ENCODE assay signal across 1 cellular context in the genomic region with DNA sequence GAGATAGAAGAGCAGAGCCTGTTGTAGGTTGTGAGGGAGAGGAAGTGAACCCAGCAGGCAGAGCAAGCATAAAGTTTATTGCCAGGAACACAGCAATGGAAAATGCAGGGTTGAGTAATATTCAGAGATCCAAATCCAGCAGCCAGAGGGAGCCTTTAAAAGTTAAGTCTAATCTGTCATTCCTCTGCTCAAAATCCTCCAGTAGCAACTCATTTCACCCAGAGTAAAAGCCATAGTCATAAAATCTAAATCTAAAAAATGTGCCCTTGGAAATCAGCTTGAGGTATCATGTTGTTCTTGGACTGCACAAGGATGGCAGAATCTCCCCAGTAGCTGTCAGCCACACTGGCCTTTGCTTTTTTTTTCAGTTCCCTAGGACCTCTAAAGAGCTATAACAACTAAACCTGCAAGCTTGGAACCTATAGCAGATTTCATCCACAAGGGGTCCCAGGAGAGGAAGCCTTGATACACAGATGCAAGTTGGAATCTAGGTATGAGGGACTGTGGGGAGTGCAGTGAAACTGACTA.
TF ChIP-seq lines count a peak whose summit lies in the region.

No MANE protein-coding gene starts in this region.

TF ChIP-seq in HepG2, 621 proteins besides CTCF, POLR2A, EP300 and RAD21 (continued from another document and continues in another):
- TF ChIP-seq, protein P1, sequence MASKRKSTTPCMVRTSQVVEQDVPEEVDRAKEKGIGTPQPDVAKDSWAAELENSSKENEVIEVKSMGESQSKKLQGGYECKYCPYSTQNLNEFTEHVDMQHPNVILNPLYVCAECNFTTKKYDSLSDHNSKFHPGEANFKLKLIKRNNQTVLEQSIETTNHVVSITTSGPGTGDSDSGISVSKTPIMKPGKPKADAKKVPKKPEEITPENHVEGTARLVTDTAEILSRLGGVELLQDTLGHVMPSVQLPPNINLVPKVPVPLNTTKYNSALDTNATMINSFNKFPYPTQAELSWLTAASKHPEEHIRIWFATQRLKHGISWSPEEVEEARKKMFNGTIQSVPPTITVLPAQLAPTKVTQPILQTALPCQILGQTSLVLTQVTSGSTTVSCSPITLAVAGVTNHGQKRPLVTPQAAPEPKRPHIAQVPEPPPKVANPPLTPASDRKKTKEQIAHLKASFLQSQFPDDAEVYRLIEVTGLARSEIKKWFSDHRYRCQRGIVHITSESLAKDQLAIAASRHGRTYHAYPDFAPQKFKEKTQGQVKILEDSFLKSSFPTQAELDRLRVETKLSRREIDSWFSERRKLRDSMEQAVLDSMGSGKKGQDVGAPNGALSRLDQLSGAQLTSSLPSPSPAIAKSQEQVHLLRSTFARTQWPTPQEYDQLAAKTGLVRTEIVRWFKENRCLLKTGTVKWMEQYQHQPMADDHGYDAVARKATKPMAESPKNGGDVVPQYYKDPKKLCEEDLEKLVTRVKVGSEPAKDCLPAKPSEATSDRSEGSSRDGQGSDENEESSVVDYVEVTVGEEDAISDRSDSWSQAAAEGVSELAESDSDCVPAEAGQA (IDR thresholded peaks at IDR 0.05; ENCODE audit: low read depth), result no peak
- TF ChIP-seq, protein P1 (CRISPR knock-in tag; IDR thresholded peaks at IDR 0.05; ENCODE audit: borderline replicate concordance), result no peak
- TF ChIP-seq MED13 (CRISPR knock-in tag; IDR thresholded peaks at IDR 0.05) (no peak), BCL6 (CRISPR knock-in tag; IDR thresholded peaks at IDR 0.05) (0 out of 2 replicates have a peak, but pooled peaks have one; percentile 18), TRIM24 (CRISPR knock-in tag; IDR thresholded peaks at IDR 0.05) (no peak), BHLHE40 (IDR thresholded peaks at IDR 0.05; ENCODE audit: low read length) (no peak), ZNF577 (CRISPR knock-in tag; IDR thresholded peaks at IDR 0.05; ENCODE audit: borderline replicate concordance, low read depth) (no peak), SAP130 (CRISPR knock-in tag; IDR thresholded peaks at IDR 0.05; ENCODE audit: low read depth) (peak; percentile 52), ZBTB20 (CRISPR knock-in tag; IDR thresholded peaks at IDR 0.05; ENCODE audit: borderline replicate concordance, low read depth) (no peak), KAT7 (CRISPR knock-in tag; IDR thresholded peaks at IDR 0.05; ENCODE audit: borderline replicate concordance) (no peak), NFE2L1 (CRISPR knock-in tag; IDR thresholded peaks at IDR 0.05; ENCODE audit: borderline replicate concordance) (no peak), HOXA3 (CRISPR knock-in tag; IDR thresholded peaks at IDR 0.05) (no peak), ATM (IDR thresholded peaks at IDR 0.05; ENCODE audit: borderline replicate concordance) (no peak), ZNF792 (CRISPR knock-in tag; IDR thresholded peaks at IDR 0.05) (no peak), ZNF143 (CRISPR knock-in tag; IDR thresholded peaks at IDR 0.05) (no peak), HNF4A (CRISPR knock-in tag; IDR thresholded peaks at IDR 0.05) (no peak), FIP1L1 (IDR thresholded peaks at IDR 0.05; ENCODE audit: borderline replicate concordance, insufficient read depth, low read depth, low read length) (no peak), AGO2 (optimal IDR thresholded peaks at IDR 0.05; ENCODE audit: low read depth, low read length) (no peak), AKAP8 (CRISPR knock-in tag; IDR thresholded peaks at IDR 0.05) (no peak), ZNF83 (CRISPR knock-in tag; IDR thresholded peaks at IDR 0.05; ENCODE audit: borderline replicate concordance) (no peak)
- TF ChIP-seq, protein P2, sequence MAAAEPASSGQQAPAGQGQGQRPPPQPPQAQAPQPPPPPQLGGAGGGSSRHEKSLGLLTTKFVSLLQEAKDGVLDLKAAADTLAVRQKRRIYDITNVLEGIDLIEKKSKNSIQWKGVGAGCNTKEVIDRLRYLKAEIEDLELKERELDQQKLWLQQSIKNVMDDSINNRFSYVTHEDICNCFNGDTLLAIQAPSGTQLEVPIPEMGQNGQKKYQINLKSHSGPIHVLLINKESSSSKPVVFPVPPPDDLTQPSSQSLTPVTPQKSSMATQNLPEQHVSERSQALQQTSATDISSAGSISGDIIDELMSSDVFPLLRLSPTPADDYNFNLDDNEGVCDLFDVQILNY (CRISPR knock-in tag; conservative IDR thresholded peaks at IDR 0.05), result no peak
- TF ChIP-seq, protein P3, sequence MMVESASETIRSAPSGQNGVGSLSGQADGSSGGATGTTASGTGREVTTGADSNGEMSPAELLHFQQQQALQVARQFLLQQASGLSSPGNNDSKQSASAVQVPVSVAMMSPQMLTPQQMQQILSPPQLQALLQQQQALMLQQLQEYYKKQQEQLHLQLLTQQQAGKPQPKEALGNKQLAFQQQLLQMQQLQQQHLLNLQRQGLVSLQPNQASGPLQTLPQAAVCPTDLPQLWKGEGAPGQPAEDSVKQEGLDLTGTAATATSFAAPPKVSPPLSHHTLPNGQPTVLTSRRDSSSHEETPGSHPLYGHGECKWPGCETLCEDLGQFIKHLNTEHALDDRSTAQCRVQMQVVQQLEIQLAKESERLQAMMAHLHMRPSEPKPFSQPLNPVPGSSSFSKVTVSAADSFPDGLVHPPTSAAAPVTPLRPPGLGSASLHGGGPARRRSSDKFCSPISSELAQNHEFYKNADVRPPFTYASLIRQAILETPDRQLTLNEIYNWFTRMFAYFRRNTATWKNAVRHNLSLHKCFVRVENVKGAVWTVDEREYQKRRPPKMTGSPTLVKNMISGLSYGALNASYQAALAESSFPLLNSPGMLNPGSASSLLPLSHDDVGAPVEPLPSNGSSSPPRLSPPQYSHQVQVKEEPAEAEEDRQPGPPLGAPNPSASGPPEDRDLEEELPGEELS (CRISPR knock-in tag; IDR thresholded peaks at IDR 0.05), result no peak
- TF ChIP-seq, protein P4, sequence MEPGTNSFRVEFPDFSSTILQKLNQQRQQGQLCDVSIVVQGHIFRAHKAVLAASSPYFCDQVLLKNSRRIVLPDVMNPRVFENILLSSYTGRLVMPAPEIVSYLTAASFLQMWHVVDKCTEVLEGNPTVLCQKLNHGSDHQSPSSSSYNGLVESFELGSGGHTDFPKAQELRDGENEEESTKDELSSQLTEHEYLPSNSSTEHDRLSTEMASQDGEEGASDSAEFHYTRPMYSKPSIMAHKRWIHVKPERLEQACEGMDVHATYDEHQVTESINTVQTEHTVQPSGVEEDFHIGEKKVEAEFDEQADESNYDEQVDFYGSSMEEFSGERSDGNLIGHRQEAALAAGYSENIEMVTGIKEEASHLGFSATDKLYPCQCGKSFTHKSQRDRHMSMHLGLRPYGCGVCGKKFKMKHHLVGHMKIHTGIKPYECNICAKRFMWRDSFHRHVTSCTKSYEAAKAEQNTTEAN (CRISPR knock-in tag; conservative IDR thresholded peaks at IDR 0.05), result no peak
- TF ChIP-seq, protein P5, sequence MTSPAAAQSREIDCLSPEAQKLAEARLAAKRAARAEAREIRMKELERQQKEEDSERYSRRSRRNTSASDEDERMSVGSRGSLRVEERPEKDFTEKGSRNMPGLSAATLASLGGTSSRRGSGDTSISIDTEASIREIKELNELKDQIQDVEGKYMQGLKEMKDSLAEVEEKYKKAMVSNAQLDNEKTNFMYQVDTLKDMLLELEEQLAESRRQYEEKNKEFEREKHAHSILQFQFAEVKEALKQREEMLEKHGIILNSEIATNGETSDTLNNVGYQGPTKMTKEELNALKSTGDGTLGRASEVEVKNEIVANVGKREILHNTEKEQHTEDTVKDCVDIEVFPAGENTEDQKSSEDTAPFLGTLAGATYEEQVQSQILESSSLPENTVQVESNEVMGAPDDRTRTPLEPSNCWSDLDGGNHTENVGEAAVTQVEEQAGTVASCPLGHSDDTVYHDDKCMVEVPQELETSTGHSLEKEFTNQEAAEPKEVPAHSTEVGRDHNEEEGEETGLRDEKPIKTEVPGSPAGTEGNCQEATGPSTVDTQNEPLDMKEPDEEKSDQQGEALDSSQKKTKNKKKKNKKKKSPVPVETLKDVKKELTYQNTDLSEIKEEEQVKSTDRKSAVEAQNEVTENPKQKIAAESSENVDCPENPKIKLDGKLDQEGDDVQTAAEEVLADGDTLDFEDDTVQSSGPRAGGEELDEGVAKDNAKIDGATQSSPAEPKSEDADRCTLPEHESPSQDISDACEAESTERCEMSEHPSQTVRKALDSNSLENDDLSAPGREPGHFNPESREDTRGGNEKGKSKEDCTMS (CRISPR knock-in tag; conservative IDR thresholded peaks at IDR 0.05), result no peak
- TF ChIP-seq, protein P6, sequence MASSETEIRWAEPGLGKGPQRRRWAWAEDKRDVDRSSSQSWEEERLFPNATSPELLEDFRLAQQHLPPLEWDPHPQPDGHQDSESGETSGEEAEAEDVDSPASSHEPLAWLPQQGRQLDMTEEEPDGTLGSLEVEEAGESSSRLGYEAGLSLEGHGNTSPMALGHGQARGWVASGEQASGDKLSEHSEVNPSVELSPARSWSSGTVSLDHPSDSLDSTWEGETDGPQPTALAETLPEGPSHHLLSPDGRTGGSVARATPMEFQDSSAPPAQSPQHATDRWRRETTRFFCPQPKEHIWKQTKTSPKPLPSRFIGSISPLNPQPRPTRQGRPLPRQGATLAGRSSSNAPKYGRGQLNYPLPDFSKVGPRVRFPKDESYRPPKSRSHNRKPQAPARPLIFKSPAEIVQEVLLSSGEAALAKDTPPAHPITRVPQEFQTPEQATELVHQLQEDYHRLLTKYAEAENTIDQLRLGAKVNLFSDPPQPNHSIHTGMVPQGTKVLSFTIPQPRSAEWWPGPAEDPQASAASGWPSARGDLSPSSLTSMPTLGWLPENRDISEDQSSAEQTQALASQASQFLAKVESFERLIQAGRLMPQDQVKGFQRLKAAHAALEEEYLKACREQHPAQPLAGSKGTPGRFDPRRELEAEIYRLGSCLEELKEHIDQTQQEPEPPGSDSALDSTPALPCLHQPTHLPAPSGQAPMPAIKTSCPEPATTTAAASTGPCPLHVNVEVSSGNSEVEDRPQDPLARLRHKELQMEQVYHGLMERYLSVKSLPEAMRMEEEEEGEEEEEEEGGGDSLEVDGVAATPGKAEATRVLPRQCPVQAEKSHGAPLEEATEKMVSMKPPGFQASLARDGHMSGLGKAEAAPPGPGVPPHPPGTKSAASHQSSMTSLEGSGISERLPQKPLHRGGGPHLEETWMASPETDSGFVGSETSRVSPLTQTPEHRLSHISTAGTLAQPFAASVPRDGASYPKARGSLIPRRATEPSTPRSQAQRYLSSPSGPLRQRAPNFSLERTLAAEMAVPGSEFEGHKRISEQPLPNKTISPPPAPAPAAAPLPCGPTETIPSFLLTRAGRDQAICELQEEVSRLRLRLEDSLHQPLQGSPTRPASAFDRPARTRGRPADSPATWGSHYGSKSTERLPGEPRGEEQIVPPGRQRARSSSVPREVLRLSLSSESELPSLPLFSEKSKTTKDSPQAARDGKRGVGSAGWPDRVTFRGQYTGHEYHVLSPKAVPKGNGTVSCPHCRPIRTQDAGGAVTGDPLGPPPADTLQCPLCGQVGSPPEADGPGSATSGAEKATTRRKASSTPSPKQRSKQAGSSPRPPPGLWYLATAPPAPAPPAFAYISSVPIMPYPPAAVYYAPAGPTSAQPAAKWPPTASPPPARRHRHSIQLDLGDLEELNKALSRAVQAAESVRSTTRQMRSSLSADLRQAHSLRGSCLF (CRISPR knock-in tag; IDR thresholded peaks at IDR 0.05; ENCODE audit: borderline replicate concordance), result no peak
- TF ChIP-seq, protein P7, sequence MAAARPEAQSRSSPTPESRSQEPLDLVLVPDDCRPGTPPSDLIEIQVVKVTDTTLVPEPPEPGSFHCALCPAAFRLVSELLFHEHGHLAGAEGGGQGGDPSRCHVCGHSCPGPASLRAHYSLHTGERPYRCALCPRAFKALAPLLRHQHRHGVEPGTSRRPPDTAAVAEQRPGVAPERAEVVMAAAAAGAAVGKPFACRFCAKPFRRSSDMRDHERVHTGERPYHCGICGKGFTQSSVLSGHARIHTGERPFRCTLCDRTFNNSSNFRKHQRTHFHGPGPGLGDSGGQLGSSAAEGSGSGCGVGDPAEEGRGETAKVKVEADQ (CRISPR knock-in tag; IDR thresholded peaks at IDR 0.05; ENCODE audit: borderline replicate concordance), result no peak
- TF ChIP-seq, protein P8, sequence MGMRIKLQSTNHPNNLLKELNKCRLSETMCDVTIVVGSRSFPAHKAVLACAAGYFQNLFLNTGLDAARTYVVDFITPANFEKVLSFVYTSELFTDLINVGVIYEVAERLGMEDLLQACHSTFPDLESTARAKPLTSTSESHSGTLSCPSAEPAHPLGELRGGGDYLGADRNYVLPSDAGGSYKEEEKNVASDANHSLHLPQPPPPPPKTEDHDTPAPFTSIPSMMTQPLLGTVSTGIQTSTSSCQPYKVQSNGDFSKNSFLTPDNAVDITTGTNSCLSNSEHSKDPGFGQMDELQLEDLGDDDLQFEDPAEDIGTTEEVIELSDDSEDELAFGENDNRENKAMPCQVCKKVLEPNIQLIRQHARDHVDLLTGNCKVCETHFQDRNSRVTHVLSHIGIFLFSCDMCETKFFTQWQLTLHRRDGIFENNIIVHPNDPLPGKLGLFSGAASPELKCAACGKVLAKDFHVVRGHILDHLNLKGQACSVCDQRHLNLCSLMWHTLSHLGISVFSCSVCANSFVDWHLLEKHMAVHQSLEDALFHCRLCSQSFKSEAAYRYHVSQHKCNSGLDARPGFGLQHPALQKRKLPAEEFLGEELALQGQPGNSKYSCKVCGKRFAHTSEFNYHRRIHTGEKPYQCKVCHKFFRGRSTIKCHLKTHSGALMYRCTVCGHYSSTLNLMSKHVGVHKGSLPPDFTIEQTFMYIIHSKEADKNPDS (CRISPR knock-in tag; IDR thresholded peaks at IDR 0.05), result no peak
- TF ChIP-seq, protein P9, sequence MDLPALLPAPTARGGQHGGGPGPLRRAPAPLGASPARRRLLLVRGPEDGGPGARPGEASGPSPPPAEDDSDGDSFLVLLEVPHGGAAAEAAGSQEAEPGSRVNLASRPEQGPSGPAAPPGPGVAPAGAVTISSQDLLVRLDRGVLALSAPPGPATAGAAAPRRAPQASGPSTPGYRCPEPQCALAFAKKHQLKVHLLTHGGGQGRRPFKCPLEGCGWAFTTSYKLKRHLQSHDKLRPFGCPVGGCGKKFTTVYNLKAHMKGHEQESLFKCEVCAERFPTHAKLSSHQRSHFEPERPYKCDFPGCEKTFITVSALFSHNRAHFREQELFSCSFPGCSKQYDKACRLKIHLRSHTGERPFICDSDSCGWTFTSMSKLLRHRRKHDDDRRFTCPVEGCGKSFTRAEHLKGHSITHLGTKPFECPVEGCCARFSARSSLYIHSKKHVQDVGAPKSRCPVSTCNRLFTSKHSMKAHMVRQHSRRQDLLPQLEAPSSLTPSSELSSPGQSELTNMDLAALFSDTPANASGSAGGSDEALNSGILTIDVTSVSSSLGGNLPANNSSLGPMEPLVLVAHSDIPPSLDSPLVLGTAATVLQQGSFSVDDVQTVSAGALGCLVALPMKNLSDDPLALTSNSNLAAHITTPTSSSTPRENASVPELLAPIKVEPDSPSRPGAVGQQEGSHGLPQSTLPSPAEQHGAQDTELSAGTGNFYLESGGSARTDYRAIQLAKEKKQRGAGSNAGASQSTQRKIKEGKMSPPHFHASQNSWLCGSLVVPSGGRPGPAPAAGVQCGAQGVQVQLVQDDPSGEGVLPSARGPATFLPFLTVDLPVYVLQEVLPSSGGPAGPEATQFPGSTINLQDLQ (CRISPR knock-in tag; IDR thresholded peaks at IDR 0.05), result no peak
